11 cellular contexts compared by ENCODE assay signal in the genomic region with DNA sequence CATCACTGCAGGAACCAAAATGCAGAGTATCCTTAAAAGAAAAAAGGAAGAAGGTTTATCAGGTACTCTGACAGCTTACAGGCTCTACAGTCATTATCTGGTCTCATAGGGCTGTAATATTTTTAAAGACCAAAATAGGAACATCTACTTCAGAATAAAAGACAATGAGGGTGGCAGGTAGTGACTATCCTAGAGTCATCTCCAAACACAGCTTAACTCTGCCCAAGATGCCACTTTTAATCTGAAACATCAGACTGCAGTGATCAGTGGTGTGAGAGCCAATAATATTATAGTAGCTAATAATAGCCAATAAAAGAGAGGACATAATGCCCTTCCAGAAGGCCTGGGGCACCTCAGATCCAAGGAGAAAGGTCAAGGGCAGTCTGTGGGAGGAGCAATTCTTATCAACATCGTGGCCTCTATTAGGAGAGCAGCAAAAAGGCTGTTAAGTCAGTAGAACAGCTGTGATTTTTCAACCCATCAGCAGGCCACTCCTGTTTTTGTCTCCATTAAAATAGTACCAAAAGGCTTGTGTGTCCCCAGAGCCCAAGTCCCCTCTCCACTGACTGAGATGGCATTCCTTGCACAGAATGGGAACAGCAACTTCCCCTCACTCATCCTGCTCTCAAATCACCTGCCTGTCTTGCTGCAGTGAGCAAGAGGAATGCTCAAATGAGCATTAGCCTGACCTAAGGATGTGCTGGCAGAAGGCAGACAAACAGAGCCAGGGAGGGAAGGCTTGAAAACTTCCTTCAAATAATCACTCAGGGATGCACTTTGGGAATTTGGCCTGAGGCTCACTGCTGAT. TPM values are rescaled to one million over a fixed set of nuclear protein-coding genes. Genes with fewer than 3 reads are reported as not detected.
DNase-seq lines count a peak whose midpoint lies in the region; ATAC-seq, FAIRE-seq and TF ChIP-seq lines count a peak whose summit lies in the region.
"Had no signal": no experiment of that assay in that cellular context is flagged by ENCODE, and none has a peak within 500 bp of the region (broad histone marks: within the 10 kb centered on the region; RNA-seq: fewer than 3 reads in every experiment).

No MANE protein-coding gene starts in this region.

- no peak overlapping the region for H3K27ac ChIP-seq in A549
- H3K27ac ChIP-seq: prostate gland had no signal

- H3K4me3 Mint-ChIP-seq in activated T-helper 17 cell treated with anti-CD3 and anti-CD28 coated beads, Interleukin-2, amount 50 U/mL, for 72 hours: peak overlapping the region; percentile 91

- no peaks in the 10 kb centered on the region for H3K27me3 ChIP-seq in BE2C
- H3K27me3 ChIP-seq: dorsolateral prefrontal cortex had no signal

- no peak for TF ChIP-seq POLR2A in A549 (IDR thresholded peaks at IDR 0.05; ENCODE audit: low read length)
- no peak for TF ChIP-seq POLR2A in GM12891 (IDR thresholded peaks at IDR 0.05; ENCODE audit: low read depth, low read length)
- no peak for TF ChIP-seq POLR2A in lower leg skin (IDR thresholded peaks at IDR 0.05)

- H3K4me2 ChIP-seq in A549: 0 out of 3 replicates have a peak overlapping the region, but pooled peaks have one; percentile 4

- TF ChIP-seq RAD21 in A549 (conservative IDR thresholded peaks at IDR 0.05 in 1 of 2, IDR thresholded peaks at IDR 0.05 in 1 of 2): no peak

- intact Hi-C loops in lower leg skin (cut with DNase I; ENCODE audit: low total_unique reads): no loop called here

- FAIRE-seq in A549 (lab: Jason Lieb, UNC) (no peak), GM12891 (lab: Jason Lieb, UNC) (peak; percentile 89)

- no peaks in the 10 kb centered on the region for H3K9me3 Mint-ChIP-seq in activated T-helper 17 cell treated with anti-CD3 and anti-CD28 coated beads, Interleukin-2, amount 50 U/mL, for 72 hours

- 33% methylated on average over 1 of the region's 1 CpG for WGBS in A549 (ENCODE audit: missing lambda C conversion rate)
- WGBS in lower leg skin, 2 donors: 75 to 92% methylated on average over 1 of the region's 1 CpG

- ATAC-seq in A549: peak in 1 of 2 experiments; percentile 28; a peak in 1 of 6 replicates
- ATAC-seq in activated T-helper 17 cell treated with anti-CD3 and anti-CD28 coated beads, Interleukin-2, amount 50 U/mL, for 72 hours (replicated peaks): peak; percentile 34
- no peak for ATAC-seq in GM21723 (IDR thresholded peaks at IDR 0.05; ENCODE audit: unreplicated experiment)
- no peak for ATAC-seq in GM18511 (IDR thresholded peaks at IDR 0.05; ENCODE audit: unreplicated experiment)

- peaks cover 16% of the 10 kb centered on the region for H3K36me3 Mint-ChIP-seq in activated T-helper 17 cell treated with anti-CD3 and anti-CD28 coated beads, Interleukin-2, amount 50 U/mL, for 72 hours (ENCODE audit: low read depth)

- H3K9me3 ChIP-seq in A549 (no peaks in the 10 kb centered on the region), BE2C (no peaks in the 10 kb centered on the region)
- H3K9me3 ChIP-seq: prostate gland had no signal

- CTCF ChIA-PET in A549 (lab: Yijun Ruan, JAX): interaction anchor here (1.2 to 2.2 kb wide), 5 partner anchors 10 to 60 kb away, joined by 3 to 9 read pairs (median 5); no protein-coding TSS in a partner anchor

- DNase-seq in A549 (ENCODE audit: low read depth in 1 of 2, low spot score in 1 of 2) (no peak), GM12891 (ENCODE audit: insufficient read length, low spot score) (no peak), left kidney (ENCODE audit: low read depth, low spot score) (peak; percentile 78), lower leg skin (ENCODE audit: low spot score in 2 of 2) (no peak), BE2C (no peak)
- DNase-seq: dorsolateral prefrontal cortex, NCI-H1694 had no signal

- no peaks in the 10 kb centered on the region for H3K36me3 ChIP-seq in BE2C
- H3K36me3 ChIP-seq: prostate gland had no signal

- H3K4me1 ChIP-seq in A549: peaks cover 24% of the 10 kb centered on the region
- peaks cover 3% of the 10 kb centered on the region; the same call in 1 of the 2 replicates for H3K4me1 ChIP-seq in BE2C
- H3K4me1 ChIP-seq: prostate gland had no signal

- POLR2A ChIA-PET in A549 (lab: Yijun Ruan, JAX): no interaction called here

- H3K27me3 Mint-ChIP-seq in activated T-helper 17 cell treated with anti-CD3 and anti-CD28 coated beads, Interleukin-2, amount 50 U/mL, for 72 hours: no peaks in the 10 kb centered on the region

- H3K4me3 ChIP-seq in A549: no peak overlapping the region
- H3K4me3 ChIP-seq in lower leg skin (ENCODE audit: low read depth, poor library complexity, severe bottlenecking): no peak overlapping the region
- H3K4me3 ChIP-seq in BE2C (ENCODE audit: low read depth, low read length): no peak overlapping the region
- H3K4me3 ChIP-seq: dorsolateral prefrontal cortex, prostate gland had no signal

- peaks cover 46% of the 10 kb centered on the region for H3K4me1 Mint-ChIP-seq in activated T-helper 17 cell treated with anti-CD3 and anti-CD28 coated beads, Interleukin-2, amount 50 U/mL, for 72 hours

- TF ChIP-seq CTCF in A549 (IDR thresholded peaks at IDR 0.05) (no peak), lower leg skin (IDR thresholded peaks at IDR 0.05) (no peak), BE2C (IDR thresholded peaks at IDR 0.05; ENCODE audit: low read depth, low read length) (no peak)

- TF ChIP-seq EP300 in A549 (IDR thresholded peaks at IDR 0.05): no peak

- H3K27ac Mint-ChIP-seq in activated T-helper 17 cell treated with anti-CD3 and anti-CD28 coated beads, Interleukin-2, amount 50 U/mL, for 72 hours: peak overlapping the region; percentile 98

TF ChIP-seq in A549, 52 proteins besides CTCF, POLR2A, EP300 and RAD21:
- no peak for TF ChIP-seq CBX2 (IDR thresholded peaks at IDR 0.05; ENCODE audit: borderline replicate concordance, low read depth)
- no peak for TF ChIP-seq HOXB13 (CRISPR knock-in tag; IDR thresholded peaks at IDR 0.05; ENCODE audit: low read depth)
- TF ChIP-seq RNF2 (IDR thresholded peaks at IDR 0.05; ENCODE audit: borderline replicate concordance, low read depth): no peak
- TF ChIP-seq CHD2 (IDR thresholded peaks at IDR 0.05; ENCODE audit: low read length, partially characterized antibody): no peak

TF ChIP-seq in GM12891, 5 proteins besides CTCF, POLR2A, EP300 and RAD21:
- no peak for TF ChIP-seq TAF1 (IDR thresholded peaks at IDR 0.05; ENCODE audit: low read depth, low read length)
- no peak for TF ChIP-seq SPI1 (IDR thresholded peaks at IDR 0.05; ENCODE audit: low read depth, low read length)
- TF ChIP-seq POU2F2 (IDR thresholded peaks at IDR 0.05; ENCODE audit: low read depth, low read length): no peak
- no peak for TF ChIP-seq POLR2AphosphoS5 (IDR thresholded peaks at IDR 0.05; ENCODE audit: low read depth, low read length)

RNA-seq across cellular contexts. Expression of a gene that starts 20.7 kb away (rescaled TPM):
- polyA plus RNA-seq in A549 (2011; rRNA removed) (0.52 and 0.61 TPM in 2 replicates), A549 (2017; fragmentation: RNase III; extraction: RNeasy Plus Mini Kit Qiagen cat#74134 plus additional on column Dnase treatment) (0.55 to 0.73 TPM (median 0.67 TPM) in 3 replicates)
- 0.48 and 0.61 TPM in 2 replicates for polyA plus RNA-seq in A549 (2012; cell fraction: cytosol; rRNA removed)
- polyA plus RNA-seq in A549 (2012; cell fraction: nucleus; rRNA removed): 4.0 and 4.8 TPM in 2 replicates
- polyA minus RNA-seq in A549 (2011; rRNA and poly(A)+ RNA removed): 0.99 and 1.4 TPM in 2 replicates
- polyA plus RNA-seq in GM12891 (2012; ENCODE audit: low read depth, missing spikeins): 2.3 TPM
- 100 to 1,000 TPM; 161 to 191 TPM for total RNA-seq in activated T-helper 17 cell treated with anti-CD3 and anti-CD28 coated beads, Interleukin-2, amount 50 U/mL, for 72 hours
- total RNA-seq in lower leg skin: 1 to 10 TPM in 3 of 4 donors, under 1 TPM in 1; 0.65 to 3.9 (median 3.5) TPM
- 1.4 TPM for polyA plus RNA-seq in BE2C (2012; ENCODE audit: insufficient read depth, insufficient read length, low read depth)

Comparison
In these comparisons a context has a peak if more than half of its experiments do, and no peak if none do; other contexts are left out.
1. RNA of a gene that starts 20.7 kb away (total RNA-seq): 161 to 191 TPM in activated T-helper 17 cell treated with anti-CD3 and anti-CD28 coated beads, Interleukin-2, amount 50 U/mL, for 72 hours; 0.65 to 3.9 TPM in lower leg skin; every median in the first group is over 10 times any median in the second.